ENCODE assay signal across 12 cellular contexts in the genomic region with DNA sequence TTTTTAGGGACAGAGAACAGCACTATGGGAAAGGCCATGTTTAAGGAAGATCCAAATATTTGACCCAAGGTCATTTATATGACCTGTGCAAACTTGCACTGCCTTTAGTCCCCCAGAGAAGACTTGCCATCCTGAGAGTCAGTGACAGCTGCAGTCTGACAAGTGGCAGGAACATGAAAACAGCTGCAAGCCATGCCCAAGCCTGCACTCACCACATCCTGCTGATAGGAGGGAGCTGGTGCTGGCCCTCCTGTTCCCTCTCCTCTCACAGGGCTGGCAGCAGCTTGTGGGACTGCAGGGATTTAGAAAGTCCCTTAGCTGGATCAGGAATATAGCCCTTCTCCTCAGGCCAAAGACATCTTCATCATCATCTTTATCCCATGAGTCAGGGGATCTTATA.
DNase-seq lines count a peak whose midpoint lies in the region; ATAC-seq and TF ChIP-seq lines count a peak whose summit lies in the region.
"Had no signal": no experiment of that assay in that cellular context is flagged by ENCODE, and none has a peak within 500 bp of the region (broad histone marks: within the 10 kb centered on the region; RNA-seq: fewer than 3 reads in every experiment).

No MANE protein-coding gene starts in this region.

- dilution Hi-C loops in mammary epithelial cell (cut with HindIII; ENCODE audit: low sequenced_read_pairs): no loop called here

- H3K9me3 Mint-ChIP-seq in activated T-helper 1 cell treated with anti-CD3 and anti-CD28 coated beads, Interleukin-12 subunit alpha, Interleukin-12 subunit beta, Interleukin-2, Interleukin-4 antibody, amounts not matched to agents 30 ng/mL and 10 ng/mL and 1 ng/mL, durations not matched to agents 14 hours and 24 hours and 36 hours: peaks cover 20% of the 10 kb centered on the region
- H3K9me3 Mint-ChIP-seq in glutamatergic neuron (ENCODE audit: unreplicated experiment): peaks cover 4% of the 10 kb centered on the region
- H3K9me3 Mint-ChIP-seq: dendritic cell treated with granulocyte-macrophage colony-stimulating factor and Interleukin-4, amounts not matched to agents 40 ng/mL and 50 ng/mL, for 4 days had no signal

- CTCF ChIA-PET in mammary epithelial cell (lab: Charles Lee; ENCODE audit: low non-redundant PET): no interaction called here

- peaks cover 1% of the 10 kb centered on the region for H3K36me3 ChIP-seq in mammary epithelial cell (ENCODE audit: insufficient read depth, low read length)
- no peaks in the 10 kb centered on the region for H3K36me3 ChIP-seq in breast epithelium
- no peaks in the 10 kb centered on the region for H3K36me3 ChIP-seq in upper lobe of right lung
- H3K36me3 ChIP-seq in BE2C: peaks cover 5% of the 10 kb centered on the region; the same call in 1 of the 2 replicates

- in situ Hi-C loops in mammary epithelial cell (cut with MboI; ENCODE audit: low sequenced_read_pairs in 2 of 2): loop anchor here in 1 of 2 donors (25.0 kb wide), 1 partner anchor 287 kb away; no protein-coding TSS in a partner anchor

- H3K4me3 Mint-ChIP-seq in activated T-helper 1 cell treated with anti-CD3 and anti-CD28 coated beads, Interleukin-12 subunit alpha, Interleukin-12 subunit beta, Interleukin-2, Interleukin-4 antibody, amounts not matched to agents 30 ng/mL and 10 ng/mL and 1 ng/mL, durations not matched to agents 14 hours and 24 hours and 36 hours: no peak overlapping the region
- H3K4me3 Mint-ChIP-seq in glutamatergic neuron (ENCODE audit: unreplicated experiment): no peak overlapping the region
- H3K4me3 Mint-ChIP-seq: CD8-positive, alpha-beta T cell; dendritic cell treated with granulocyte-macrophage colony-stimulating factor and Interleukin-4, amounts not matched to agents 40 ng/mL and 50 ng/mL, for 4 days had no signal

- peaks cover 16% of the 10 kb centered on the region for H3K36me3 Mint-ChIP-seq in activated T-helper 1 cell treated with anti-CD3 and anti-CD28 coated beads, Interleukin-12 subunit alpha, Interleukin-12 subunit beta, Interleukin-2, Interleukin-4 antibody, amounts not matched to agents 30 ng/mL and 10 ng/mL and 1 ng/mL, durations not matched to agents 14 hours and 24 hours and 36 hours (ENCODE audit: low read depth)
- H3K36me3 Mint-ChIP-seq in glutamatergic neuron (ENCODE audit: unreplicated experiment): no peaks in the 10 kb centered on the region

- ATAC-seq in HG03196 (IDR thresholded peaks at IDR 0.05; ENCODE audit: unreplicated experiment): peak; percentile 42
- peak; percentile 34 for ATAC-seq in upper lobe of right lung
- no peak for ATAC-seq in GM21390 (IDR thresholded peaks at IDR 0.05; ENCODE audit: unreplicated experiment)
- ATAC-seq: CD8-positive, alpha-beta T cell had no signal

- TF ChIP-seq CTCF in mammary epithelial cell (conservative IDR thresholded peaks at IDR 0.05 in 1 of 2, IDR thresholded peaks at IDR 0.05 in 1 of 2; ENCODE audit: extremely low read depth in 1 of 2, insufficient read depth in 1 of 2, low read depth in 1 of 2, low read length in 2 of 2) (no peak), breast epithelium (IDR thresholded peaks at IDR 0.05) (no peak), upper lobe of right lung (IDR thresholded peaks at IDR 0.05) (no peak), BE2C (IDR thresholded peaks at IDR 0.05; ENCODE audit: low read depth, low read length) (no peak), glutamatergic neuron (IDR thresholded peaks at IDR 0.05; ENCODE audit: partially characterized antibody, unreplicated experiment) (no peak)

- no peak overlapping the region for H2AFZ ChIP-seq in mammary epithelial cell (ENCODE audit: low read depth, low read length)

- no peaks in the 10 kb centered on the region for H3K27me3 ChIP-seq in mammary epithelial cell (ENCODE audit: insufficient read depth, low read length)
- H3K27me3 ChIP-seq in breast epithelium: no peaks in the 10 kb centered on the region
- H3K27me3 ChIP-seq in upper lobe of right lung: no peaks in the 10 kb centered on the region
- no peaks in the 10 kb centered on the region for H3K27me3 ChIP-seq in BE2C

- H3K4me3 ChIP-seq in mammary epithelial cell (replicated peaks in 1 of 3; ENCODE audit: insufficient read depth in 1 of 3, low read depth in 2 of 3, low read length in 3 of 3) (no peak overlapping the region), breast epithelium (no peak overlapping the region), upper lobe of right lung (no peak overlapping the region), BE2C (ENCODE audit: low read depth, low read length) (no peak overlapping the region)

- no peak overlapping the region for H3K9ac ChIP-seq in mammary epithelial cell (ENCODE audit: insufficient read depth, low read length)

- intact Hi-C loops in mammary epithelial cell (cut with micrococcal nuclease) (loop anchor here (5.0 kb wide), 3 partner anchors 187 to 307 kb away; a partner anchor contains a TSS), breast epithelium (cut with DNase I; ENCODE audit: low total_unique reads) (no loop called here), upper lobe of right lung (cut with DNase I) (no loop called here)
- intact Hi-C loops in activated T-helper 1 cell treated with anti-CD3 and anti-CD28 coated beads, Interleukin-12 subunit alpha, Interleukin-12 subunit beta, Interleukin-2, Interleukin-4 antibody, amounts not matched to agents 30 ng/mL and 10 ng/mL and 1 ng/mL, durations not matched to agents 14 hours and 24 hours and 36 hours (cut with micrococcal nuclease): no loop called here

- no peaks in the 10 kb centered on the region for H3K79me2 ChIP-seq in mammary epithelial cell (ENCODE audit: insufficient read depth, low read length)

- H3K27ac ChIP-seq in mammary epithelial cell (ENCODE audit: insufficient read depth, low read depth, low read length) (peak overlapping the region; percentile 23), breast epithelium (no peak overlapping the region), upper lobe of right lung (no peak overlapping the region)

- peak overlapping the region; percentile 4 for H3K4me2 ChIP-seq in mammary epithelial cell (ENCODE audit: insufficient read depth, low read depth, low read length)

- no peaks in the 10 kb centered on the region for H4K20me1 ChIP-seq in mammary epithelial cell (ENCODE audit: insufficient read depth, low read length)

- peaks cover 50% of the 10 kb centered on the region for H3K4me1 Mint-ChIP-seq in activated T-helper 1 cell treated with anti-CD3 and anti-CD28 coated beads, Interleukin-12 subunit alpha, Interleukin-12 subunit beta, Interleukin-2, Interleukin-4 antibody, amounts not matched to agents 30 ng/mL and 10 ng/mL and 1 ng/mL, durations not matched to agents 14 hours and 24 hours and 36 hours (ENCODE audit: low read depth)
- peaks cover 6% of the 10 kb centered on the region for H3K4me1 Mint-ChIP-seq in glutamatergic neuron (ENCODE audit: low read depth, unreplicated experiment)

- no peak overlapping the region for H3K27ac Mint-ChIP-seq in activated T-helper 1 cell treated with anti-CD3 and anti-CD28 coated beads, Interleukin-12 subunit alpha, Interleukin-12 subunit beta, Interleukin-2, Interleukin-4 antibody, amounts not matched to agents 30 ng/mL and 10 ng/mL and 1 ng/mL, durations not matched to agents 14 hours and 24 hours and 36 hours
- no peak overlapping the region for H3K27ac Mint-ChIP-seq in glutamatergic neuron (ENCODE audit: unreplicated experiment)
- H3K27ac Mint-ChIP-seq: CD8-positive, alpha-beta T cell; dendritic cell treated with granulocyte-macrophage colony-stimulating factor and Interleukin-4, amounts not matched to agents 40 ng/mL and 50 ng/mL, for 4 days had no signal

- no TSS peak for BruUV-seq in mammary epithelial cell (replicated peaks; lab: Mats Ljungman, UMichigan)

- H3K4me1 ChIP-seq in mammary epithelial cell (ENCODE audit: insufficient read depth, low read length) (peaks cover 38% of the 10 kb centered on the region), breast epithelium (no peaks in the 10 kb centered on the region), upper lobe of right lung (peaks cover 11% of the 10 kb centered on the region), BE2C (no peaks in the 10 kb centered on the region)

- peak; percentile 47 for DNase-seq in mammary epithelial cell
- DNase-seq in breast epithelium (ENCODE audit: low spot score in 2 of 2): no peak
- peak; percentile 7 for DNase-seq in activated T-helper 1 cell treated with anti-CD3 and anti-CD28 coated beads, Interleukin-12 subunit alpha, Interleukin-12 subunit beta, Interleukin-2, Interleukin-4 antibody, amounts not matched to agents 30 ng/mL and 10 ng/mL and 1 ng/mL, durations not matched to agents 14 hours and 24 hours and 36 hours (ENCODE audit: low spot score)
- DNase-seq in upper lobe of right lung: no peak
- no peak for DNase-seq in BE2C
- DNase-seq in glutamatergic neuron: no peak
- DNase-seq: activated CD8-positive, alpha-beta memory T cell treated with anti-CD3 and anti-CD28 coated beads, Interleukin-2, amount 50 U/mL, for 48 hours; NCI-H1436 had no signal

- TF ChIP-seq POLR2A in breast epithelium (IDR thresholded peaks at IDR 0.05): no peak

- peaks cover 2% of the 10 kb centered on the region for H3K9me3 ChIP-seq in mammary epithelial cell (replicated peaks; ENCODE audit: insufficient read depth, low read length)
- no peaks in the 10 kb centered on the region for H3K9me3 ChIP-seq in breast epithelium
- no peaks in the 10 kb centered on the region for H3K9me3 ChIP-seq in upper lobe of right lung
- no peaks in the 10 kb centered on the region for H3K9me3 ChIP-seq in BE2C

- H3K27me3 Mint-ChIP-seq in activated T-helper 1 cell treated with anti-CD3 and anti-CD28 coated beads, Interleukin-12 subunit alpha, Interleukin-12 subunit beta, Interleukin-2, Interleukin-4 antibody, amounts not matched to agents 30 ng/mL and 10 ng/mL and 1 ng/mL, durations not matched to agents 14 hours and 24 hours and 36 hours (ENCODE audit: insufficient read depth): peaks cover 3% of the 10 kb centered on the region
- H3K27me3 Mint-ChIP-seq in glutamatergic neuron (ENCODE audit: unreplicated experiment): peaks cover 4% of the 10 kb centered on the region
- H3K27me3 Mint-ChIP-seq: dendritic cell treated with granulocyte-macrophage colony-stimulating factor and Interleukin-4, amounts not matched to agents 40 ng/mL and 50 ng/mL, for 4 days had no signal

Comparison
In these comparisons a context has a peak if more than half of its experiments do, and no peak if none do; other contexts are left out.
1. DNase-seq: peak in mammary epithelial cell (single experiment) and activated T-helper 1 cell treated with anti-CD3 and anti-CD28 coated beads, Interleukin-12 subunit alpha, Interleukin-12 subunit beta, Interleukin-2, Interleukin-4 antibody, amounts not matched to agents 30 ng/mL and 10 ng/mL and 1 ng/mL, durations not matched to agents 14 hours and 24 hours and 36 hours (single experiment); none in breast epithelium (0 of 2), upper lobe of right lung (single experiment), BE2C (single experiment) and glutamatergic neuron (single experiment).